8 cellular contexts compared by ENCODE assay signal in the genomic region with DNA sequence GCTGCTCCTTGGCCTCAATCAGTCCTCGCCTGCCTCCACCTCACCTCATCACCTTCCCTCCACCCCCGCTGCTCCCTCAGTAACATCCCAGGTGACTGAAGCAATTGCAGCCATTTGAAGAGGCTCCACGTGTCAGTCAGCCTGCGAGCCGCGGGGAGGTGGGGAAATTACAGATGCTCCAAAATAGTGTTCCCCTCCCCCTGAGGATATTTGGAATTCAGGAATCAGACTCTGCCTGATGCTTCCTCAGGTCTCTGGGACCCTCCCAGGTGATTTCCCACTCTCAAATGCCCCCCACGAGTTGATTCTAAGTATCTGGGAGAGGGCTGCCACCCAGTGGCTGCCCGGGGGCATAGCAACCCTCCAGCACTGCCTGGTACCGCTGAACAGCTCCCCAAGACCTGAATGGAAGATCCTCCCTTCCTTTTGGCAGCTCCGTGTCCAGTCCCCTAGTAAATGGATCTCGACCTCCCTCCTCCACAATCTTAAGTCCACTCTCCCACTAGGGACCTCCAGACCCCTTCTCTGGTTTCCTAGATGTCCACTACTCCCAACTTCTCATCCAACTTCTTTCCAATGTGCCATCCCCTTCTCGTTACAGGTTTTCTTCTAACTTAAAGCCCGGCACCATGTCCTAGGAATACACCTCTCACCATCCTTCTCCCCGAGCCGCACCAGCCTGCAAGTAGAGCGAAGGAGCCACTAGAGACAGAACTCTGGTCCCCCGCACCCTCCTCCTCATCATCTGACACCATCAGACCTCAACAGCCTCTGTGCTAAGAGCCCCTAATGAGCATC. TPM values are rescaled to one million over a fixed set of nuclear protein-coding genes. Genes with fewer than 3 reads are reported as not detected.
A peak's percentile ranks its signal among the peaks of the same experiment; 100 is the strongest.
DNase-seq lines count a peak whose midpoint lies in the region; ATAC-seq and TF ChIP-seq lines count a peak whose summit lies in the region.

No MANE protein-coding gene starts in this region.

- peaks cover 40% of the 10 kb centered on the region for H3K9me3 Mint-ChIP-seq in glutamatergic neuron (ENCODE audit: unreplicated experiment)

- H3K27ac ChIP-seq in HL-60 (replicated peaks) = no peak overlapping the region
- H3K27ac ChIP-seq in Peyer's patch = no peak overlapping the region

- H3K4me1 Mint-ChIP-seq in glutamatergic neuron (ENCODE audit: low read depth, unreplicated experiment) = peaks cover 64% of the 10 kb centered on the region

- peak overlapping the region; percentile 96 for H3K4me3 Mint-ChIP-seq in glutamatergic neuron (ENCODE audit: unreplicated experiment)

- ATAC-seq in HG02970 (IDR thresholded peaks at IDR 0.05; ENCODE audit: low FRiP score, unreplicated experiment) = no peak

- H3K9me3 ChIP-seq in Peyer's patch = no peaks in the 10 kb centered on the region

- TF ChIP-seq CTCF in HL-60 (IDR thresholded peaks at IDR 0.05; ENCODE audit: insufficient read depth, low read length) (peak; percentile 99), Peyer's patch (IDR thresholded peaks at IDR 0.05) (peak; percentile 46 to 96 (median 84)), glutamatergic neuron (IDR thresholded peaks at IDR 0.05; ENCODE audit: partially characterized antibody, unreplicated experiment) (peak; percentile 85)

- H3K27ac Mint-ChIP-seq in glutamatergic neuron (ENCODE audit: unreplicated experiment) = peak overlapping the region; percentile 97

- peaks cover 15% of the 10 kb centered on the region for H3K36me3 Mint-ChIP-seq in glutamatergic neuron (ENCODE audit: unreplicated experiment)

- H3K27me3 Mint-ChIP-seq in glutamatergic neuron (ENCODE audit: unreplicated experiment) = peaks cover 22% of the 10 kb centered on the region

- peaks cover 0 to 29% (median 6%) of the 10 kb centered on the region in 4 donors for H3K4me1 ChIP-seq in Peyer's patch

- no peaks in the 10 kb centered on the region for H3K36me3 ChIP-seq in Peyer's patch

- intact Hi-C loops in posterior cingulate gyrus (cut with DNase I) = loop anchor here (1.0 to 5.0 kb wide), 4 partner anchors 17 to 89 kb away; no protein-coding TSS in a partner anchor

- peaks cover 2% of the 10 kb centered on the region for H3K27me3 ChIP-seq in HL-60 (ENCODE audit: insufficient read depth, poor library complexity, severe bottlenecking)
- H3K27me3 ChIP-seq in Peyer's patch = peaks cover 0 to 4% of the 10 kb centered on the region in 2 donors

- no peak overlapping the region for H3K4me3 ChIP-seq in HL-60 (replicated peaks; ENCODE audit: insufficient read depth, low read length)
- H3K4me3 ChIP-seq in Peyer's patch = peak overlapping the region in 1 of 4 donors; percentile 12

- TF ChIP-seq POLR2A in Peyer's patch (IDR thresholded peaks at IDR 0.05) = no peak

- peak; percentile 66 for DNase-seq in Caki2 (ENCODE audit: low read depth)
- peak in 1 of 2 experiments; percentile 55 for DNase-seq in HL-60 (ENCODE audit: low read depth in 1 of 2, low spot score in 1 of 2)
- DNase-seq in Peyer's patch = peak; percentile 40 to 71 (median 67)
- DNase-seq in activated naive CD4-positive, alpha-beta T cell treated with Interleukin-2 at 50 U/mL for 16 hours = peak; percentile 65
- DNase-seq in glutamatergic neuron = peak; percentile 65
- DNase-seq in posterior cingulate gyrus = peak in 8 of 10 donors; percentile 43 to 93 (median 60)
- no peak for DNase-seq in mesenteric fat pad (ENCODE audit: low spot score)

- in situ Hi-C loops in Caki2 (cut with HindIII; ENCODE audit: low pct_unique_long_range_greater_than_20kb, low sequenced_read_pairs) = loop anchor here (25.0 kb wide), 1 partner anchor 94 kb away; a partner anchor contains a TSS

RNA-seq across cellular contexts. Expression of a gene that starts 1.4 kb away (rescaled TPM):
- 0.74 and 5.8 TPM in 2 replicates for total RNA-seq in Caki2 (2014; rRNA removed; shearing (Covaris generic); ENCODE audit: low replicate concordance)
- total RNA-seq in Peyer's patch = 1 to 10 TPM in 2 of 4 donors, under 1 TPM in 1, not detected in 1; 0.70 to 5.7 (median 1.5) TPM
- total RNA-seq in glutamatergic neuron (ENCODE audit: unreplicated experiment) = 451 TPM
- total RNA-seq in mesenteric fat pad = 0.71 TPM

RNA-seq across cellular contexts. Expression of a gene that starts 29.1 kb away (rescaled TPM):
- total RNA-seq in Caki2 (2014; rRNA removed; shearing (Covaris generic); ENCODE audit: low replicate concordance) = 61.0 and 61.9 TPM in 2 replicates
- total RNA-seq in Peyer's patch (100 to 1,000 TPM in 2 of 4 donors, 10 to 100 TPM in 2; 76.5 to 126 (median 95.1) TPM), glutamatergic neuron (ENCODE audit: unreplicated experiment) (152 TPM), mesenteric fat pad (63.1 TPM)

RNA-seq across cellular contexts. Expression of a gene that starts 30.7 kb away (rescaled TPM):
- total RNA-seq in Caki2 (2014; rRNA removed; shearing (Covaris generic); ENCODE audit: low replicate concordance) = 195 and 213 TPM in 2 replicates
- total RNA-seq in Peyer's patch (10 to 100 TPM in 1 of 4 donors, 1 to 10 TPM in 3; 5.1 to 29.7 (median 8.5) TPM), glutamatergic neuron (ENCODE audit: unreplicated experiment) (47.1 TPM), mesenteric fat pad (9.4 TPM)

RNA-seq across cellular contexts. Expression of a gene that starts 47.8 kb away (rescaled TPM):
- not detected in 2 replicates for total RNA-seq in Caki2 (2014; rRNA removed; shearing (Covaris generic); ENCODE audit: low replicate concordance)
- total RNA-seq in Peyer's patch (100 to 1,000 TPM in 3 of 4 donors, 10 to 100 TPM in 1; 41.3 to 409 (median 291) TPM), glutamatergic neuron (ENCODE audit: unreplicated experiment) (0.81 TPM), mesenteric fat pad (1,023 TPM)

RNA-seq across cellular contexts. Expression of a gene that starts 56.0 kb away (rescaled TPM):
- 74.0 and 127 TPM in 2 replicates for total RNA-seq in Caki2 (2014; rRNA removed; shearing (Covaris generic); ENCODE audit: low replicate concordance)
- total RNA-seq in Peyer's patch (100 to 1,000 TPM in 1 of 4 donors, 10 to 100 TPM in 3; 75.3 to 115 (median 86.4) TPM), glutamatergic neuron (ENCODE audit: unreplicated experiment) (23.3 TPM), mesenteric fat pad (92.0 TPM)

Comparison
In these comparisons a context has a peak if more than half of its experiments do, and no peak if none do; other contexts are left out.
1. RNA of a gene that starts 1.4 kb away (total RNA-seq): 451 TPM in glutamatergic neuron (single experiment); 0.70 to 5.7 TPM in Peyer's patch, 0.74 to 5.8 TPM in Caki2 and 0.71 TPM in mesenteric fat pad (single experiment); every median in the first group is over 10 times any median in the second.
2. Peak in every context shown above with its lines, with median percentiles within 50 percentile points of each other: CTCF ChIP-seq.